ENCODE assay signal across 1 cellular context in the genomic region with DNA sequence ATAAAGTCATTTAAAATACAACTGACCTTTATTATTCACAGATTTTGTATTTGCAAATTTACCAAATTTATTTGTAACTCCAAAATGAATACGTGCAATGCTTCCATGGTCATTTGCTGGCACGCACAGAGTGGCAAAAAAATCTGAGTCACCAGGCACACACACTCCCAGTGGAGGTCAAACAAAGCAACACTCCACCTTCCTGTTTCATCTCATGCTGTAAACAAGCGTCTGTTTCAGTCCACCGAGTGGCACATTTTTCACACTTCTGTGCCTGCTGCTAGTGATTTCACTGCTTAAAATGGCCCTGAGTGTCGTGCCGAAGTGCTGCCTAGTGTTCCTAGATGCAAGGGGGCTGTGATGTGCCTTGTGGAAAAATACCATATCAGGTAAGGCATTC.
TF ChIP-seq lines count a peak whose summit lies in the region.

No MANE protein-coding gene starts in this region.

TF ChIP-seq in HepG2, 621 proteins besides CTCF, POLR2A, EP300 and RAD21:
- no peak for TF ChIP-seq ZNF7 (CRISPR knock-in tag; IDR thresholded peaks at IDR 0.05)
- no peak for TF ChIP-seq HMG20A (CRISPR knock-in tag; IDR thresholded peaks at IDR 0.05; ENCODE audit: borderline replicate concordance)
- TF ChIP-seq FOXP1 (IDR thresholded peaks at IDR 0.05), result no peak
- TF ChIP-seq FOXP1 (CRISPR knock-in tag; IDR thresholded peaks at IDR 0.05), result peak; percentile 77
- TF ChIP-seq FOXA3 (CRISPR knock-in tag; IDR thresholded peaks at IDR 0.05), result peak; percentile 41; the same call in 1 of the 2 replicates
- TF ChIP-seq, protein P1, sequence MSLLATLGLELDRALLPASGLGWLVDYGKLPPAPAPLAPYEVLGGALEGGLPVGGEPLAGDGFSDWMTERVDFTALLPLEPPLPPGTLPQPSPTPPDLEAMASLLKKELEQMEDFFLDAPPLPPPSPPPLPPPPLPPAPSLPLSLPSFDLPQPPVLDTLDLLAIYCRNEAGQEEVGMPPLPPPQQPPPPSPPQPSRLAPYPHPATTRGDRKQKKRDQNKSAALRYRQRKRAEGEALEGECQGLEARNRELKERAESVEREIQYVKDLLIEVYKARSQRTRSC (CRISPR knock-in tag; IDR thresholded peaks at IDR 0.05; ENCODE audit: low read depth), result no peak
- TF ChIP-seq ONECUT2 (CRISPR knock-in tag; IDR thresholded peaks at IDR 0.05), result no peak
- 0 out of 2 replicates have a peak, but pooled peaks have one; percentile 16 for TF ChIP-seq SALL1 (CRISPR knock-in tag; IDR thresholded peaks at IDR 0.05)
- TF ChIP-seq FOSL2 (CRISPR knock-in tag; IDR thresholded peaks at IDR 0.05), result peak; percentile 66
- TF ChIP-seq, protein P2, sequence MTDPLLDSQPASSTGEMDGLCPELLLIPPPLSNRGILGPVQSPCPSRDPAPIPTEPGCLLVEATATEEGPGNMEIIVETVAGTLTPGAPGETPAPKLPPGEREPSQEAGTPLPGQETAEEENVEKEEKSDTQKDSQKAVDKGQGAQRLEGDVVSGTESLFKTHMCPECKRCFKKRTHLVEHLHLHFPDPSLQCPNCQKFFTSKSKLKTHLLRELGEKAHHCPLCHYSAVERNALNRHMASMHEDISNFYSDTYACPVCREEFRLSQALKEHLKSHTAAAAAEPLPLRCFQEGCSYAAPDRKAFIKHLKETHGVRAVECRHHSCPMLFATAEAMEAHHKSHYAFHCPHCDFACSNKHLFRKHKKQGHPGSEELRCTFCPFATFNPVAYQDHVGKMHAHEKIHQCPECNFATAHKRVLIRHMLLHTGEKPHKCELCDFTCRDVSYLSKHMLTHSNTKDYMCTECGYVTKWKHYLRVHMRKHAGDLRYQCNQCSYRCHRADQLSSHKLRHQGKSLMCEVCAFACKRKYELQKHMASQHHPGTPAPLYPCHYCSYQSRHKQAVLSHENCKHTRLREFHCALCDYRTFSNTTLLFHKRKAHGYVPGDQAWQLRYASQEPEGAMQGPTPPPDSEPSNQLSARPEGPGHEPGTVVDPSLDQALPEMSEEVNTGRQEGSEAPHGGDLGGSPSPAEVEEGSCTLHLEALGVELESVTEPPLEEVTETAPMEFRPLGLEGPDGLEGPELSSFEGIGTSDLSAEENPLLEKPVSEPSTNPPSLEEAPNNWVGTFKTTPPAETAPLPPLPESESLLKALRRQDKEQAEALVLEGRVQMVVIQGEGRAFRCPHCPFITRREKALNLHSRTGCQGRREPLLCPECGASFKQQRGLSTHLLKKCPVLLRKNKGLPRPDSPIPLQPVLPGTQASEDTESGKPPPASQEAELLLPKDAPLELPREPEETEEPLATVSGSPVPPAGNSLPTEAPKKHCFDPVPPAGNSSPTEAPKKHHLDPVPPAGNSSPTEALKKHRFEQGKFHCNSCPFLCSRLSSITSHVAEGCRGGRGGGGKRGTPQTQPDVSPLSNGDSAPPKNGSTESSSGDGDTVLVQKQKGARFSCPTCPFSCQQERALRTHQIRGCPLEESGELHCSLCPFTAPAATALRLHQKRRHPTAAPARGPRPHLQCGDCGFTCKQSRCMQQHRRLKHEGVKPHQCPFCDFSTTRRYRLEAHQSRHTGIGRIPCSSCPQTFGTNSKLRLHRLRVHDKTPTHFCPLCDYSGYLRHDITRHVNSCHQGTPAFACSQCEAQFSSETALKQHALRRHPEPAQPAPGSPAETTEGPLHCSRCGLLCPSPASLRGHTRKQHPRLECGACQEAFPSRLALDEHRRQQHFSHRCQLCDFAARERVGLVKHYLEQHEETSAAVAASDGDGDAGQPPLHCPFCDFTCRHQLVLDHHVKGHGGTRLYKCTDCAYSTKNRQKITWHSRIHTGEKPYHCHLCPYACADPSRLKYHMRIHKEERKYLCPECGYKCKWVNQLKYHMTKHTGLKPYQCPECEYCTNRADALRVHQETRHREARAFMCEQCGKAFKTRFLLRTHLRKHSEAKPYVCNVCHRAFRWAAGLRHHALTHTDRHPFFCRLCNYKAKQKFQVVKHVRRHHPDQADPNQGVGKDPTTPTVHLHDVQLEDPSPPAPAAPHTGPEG (CRISPR knock-in tag; IDR thresholded peaks at IDR 0.05), result no peak
- no peak for TF ChIP-seq PCBP2 (optimal IDR thresholded peaks at IDR 0.05; ENCODE audit: low read depth, low read length, poor library complexity, severe bottlenecking)
- TF ChIP-seq HHEX (CRISPR knock-in tag; IDR thresholded peaks at IDR 0.05), result no peak
- TF ChIP-seq, protein P3, sequence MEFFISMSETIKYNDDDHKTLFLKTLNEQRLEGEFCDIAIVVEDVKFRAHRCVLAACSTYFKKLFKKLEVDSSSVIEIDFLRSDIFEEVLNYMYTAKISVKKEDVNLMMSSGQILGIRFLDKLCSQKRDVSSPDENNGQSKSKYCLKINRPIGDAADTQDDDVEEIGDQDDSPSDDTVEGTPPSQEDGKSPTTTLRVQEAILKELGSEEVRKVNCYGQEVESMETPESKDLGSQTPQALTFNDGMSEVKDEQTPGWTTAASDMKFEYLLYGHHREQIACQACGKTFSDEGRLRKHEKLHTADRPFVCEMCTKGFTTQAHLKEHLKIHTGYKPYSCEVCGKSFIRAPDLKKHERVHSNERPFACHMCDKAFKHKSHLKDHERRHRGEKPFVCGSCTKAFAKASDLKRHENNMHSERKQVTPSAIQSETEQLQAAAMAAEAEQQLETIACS (CRISPR knock-in tag; IDR thresholded peaks at IDR 0.05), result no peak
- TF ChIP-seq ZFX (CRISPR knock-in tag; IDR thresholded peaks at IDR 0.05; ENCODE audit: low read depth), result no peak
